ENCODE assay signal across 8 cellular contexts in genomic region chr5:140548300-140548688, GRCh38. TPM values are rescaled to one million over a fixed set of nuclear protein-coding genes. Genes with fewer than 3 reads are reported as not detected.
A peak's percentile ranks its signal among the peaks of the same experiment; 100 is the strongest.
DNase-seq lines count a peak whose midpoint lies in the region; ATAC-seq and TF ChIP-seq lines count a peak whose summit lies in the region.

No MANE protein-coding gene starts in this region.

- WGBS in body of pancreas, 2 donors = 0 to 4% methylated on average over 4 to 5 of the region's 5 CpGs
- 27% methylated on average over 5 of the region's 5 CpGs; no CpG with 5 or more reads in 1 of the 2 donors for WGBS in transverse colon (ENCODE audit: low coverage in 1 of 2), 2 donors

- H3K36me3 ChIP-seq in body of pancreas (replicated peaks in 1 of 2; ENCODE audit: insufficient read depth in 1 of 2, low read depth in 2 of 2) = peaks cover 0 to 13% of the 10 kb centered on the region in 2 donors
- H3K36me3 ChIP-seq in transverse colon = peaks cover 0 to 19% (median 4%) of the 10 kb centered on the region in 4 donors

- peak overlapping the region; percentile 96 for H3K27ac Mint-ChIP-seq in activated T-cell treated with anti-CD3 and anti-CD28 coated beads, Interleukin-2, amount 50 U/mL, for 72 hours
- peak overlapping the region; percentile 94 for H3K27ac Mint-ChIP-seq in memory B cell

- H3K27ac ChIP-seq in body of pancreas (peak overlapping the region; percentile 82 to 99 (median 98)), transverse colon (peak overlapping the region; percentile 94 to 99 (median 96))

- peaks cover 12 to 28% of the 10 kb centered on the region in 2 donors for H3K36me3 Mint-ChIP-seq in activated T-cell treated with anti-CD3 and anti-CD28 coated beads, Interleukin-2, amount 50 U/mL, for 72 hours (ENCODE audit: insufficient read depth in 2 of 2)
- H3K36me3 Mint-ChIP-seq in memory B cell = peaks cover 21% of the 10 kb centered on the region

- H3K9me3 Mint-ChIP-seq in activated T-cell treated with anti-CD3 and anti-CD28 coated beads, Interleukin-2, amount 50 U/mL, for 72 hours = no peaks in the 10 kb centered on the region
- no peaks in the 10 kb centered on the region for H3K9me3 Mint-ChIP-seq in memory B cell

- H3K9me3 ChIP-seq in body of pancreas (no peaks in the 10 kb centered on the region), transverse colon (no peaks in the 10 kb centered on the region)

- DNase-seq in activated T-cell treated with anti-CD3 and anti-CD28 coated beads, Interleukin-2, amount 50 U/mL, for 72 hours = no peak
- DNase-seq in activated T-cell treated with anti-CD3 and anti-CD28 coated beads for 4 hours (no peak), body of pancreas (peak in 2 of 4 donors; percentile 89 to 92), memory B cell (ENCODE audit: low spot score in 2 of 2) (no peak), transverse colon (peak; percentile 85), LoVo (ENCODE audit: low spot score) (no peak), activated gamma-delta T cell (lab: John Stamatoyannopoulos, UW) (no peak), GDM1 (lab: John Stamatoyannopoulos, UW) (no peak)

- peak; percentile 86 for TF ChIP-seq EP300 in transverse colon (IDR thresholded peaks at IDR 0.05; ENCODE audit: low read depth)

- H3K4me1 Mint-ChIP-seq in activated T-cell treated with anti-CD3 and anti-CD28 coated beads, Interleukin-2, amount 50 U/mL, for 72 hours (ENCODE audit: low read depth) = peaks cover 61% of the 10 kb centered on the region
- peaks cover 19% of the 10 kb centered on the region for H3K4me1 Mint-ChIP-seq in memory B cell

- ATAC-seq in activated T-cell treated with anti-CD3 and anti-CD28 coated beads, Interleukin-2, amount 50 U/mL, for 72 hours (replicated peaks in 1 of 2) = peak; percentile 0 to 2
- no peak for ATAC-seq in body of pancreas
- no peak for ATAC-seq in memory B cell (ENCODE audit: low read depth)

- H3K27me3 ChIP-seq in body of pancreas = no peaks in the 10 kb centered on the region
- H3K27me3 ChIP-seq in transverse colon = no peaks in the 10 kb centered on the region

- H3K4me1 ChIP-seq in body of pancreas = peaks cover 43% of the 10 kb centered on the region
- peaks cover 33 to 54% (median 38%) of the 10 kb centered on the region in 4 donors for H3K4me1 ChIP-seq in transverse colon

- H3K4me3 Mint-ChIP-seq in activated T-cell treated with anti-CD3 and anti-CD28 coated beads, Interleukin-2, amount 50 U/mL, for 72 hours = peak overlapping the region; percentile 88 to 94
- peak overlapping the region; percentile 84 for H3K4me3 Mint-ChIP-seq in memory B cell

- H3K4me3 ChIP-seq in body of pancreas (no peak overlapping the region), transverse colon (peak overlapping the region in 3 of 4 donors; percentile 34 to 54 (median 43))

- intact Hi-C loops in body of pancreas (cut with DNase I) = no loop called here
- intact Hi-C loops in transverse colon (cut with DNase I; ENCODE audit: low total_unique reads) = no loop called here

- TF ChIP-seq CTCF in body of pancreas (IDR thresholded peaks at IDR 0.05) = no peak
- TF ChIP-seq CTCF in transverse colon (IDR thresholded peaks at IDR 0.05) = no peak

- in situ Hi-C loops in transverse colon (cut with MboI; ENCODE audit: low pct_ligation_motif_present in 1 of 4, low pct_unique_long_range_greater_than_20kb in 1 of 4, low sequenced_read_pairs in 3 of 4) = no loop called here

- no peak for TF ChIP-seq POLR2A in body of pancreas (IDR thresholded peaks at IDR 0.05)
- TF ChIP-seq POLR2A in transverse colon (IDR thresholded peaks at IDR 0.05) = peak; percentile 64

- no peaks in the 10 kb centered on the region for H3K27me3 Mint-ChIP-seq in activated T-cell treated with anti-CD3 and anti-CD28 coated beads, Interleukin-2, amount 50 U/mL, for 72 hours (ENCODE audit: low read depth)
- H3K27me3 Mint-ChIP-seq in memory B cell = no peaks in the 10 kb centered on the region

RNA-seq across cellular contexts. Expression of gene EIF4EBP3, which starts 0.8 kb away (rescaled TPM):
- 10 to 100 TPM; 14.4 to 16.8 TPM for total RNA-seq in activated T-cell treated with anti-CD3 and anti-CD28 coated beads, Interleukin-2, amount 50 U/mL, for 72 hours
- total RNA-seq in body of pancreas (1 to 10 TPM in 1 of 2 donors, not detected in 1; 7.3 TPM), transverse colon (10 to 100 TPM in 3 of 4 donors, not detected in 1; 18.0 to 56.0 (median 27.5) TPM)

RNA-seq across cellular contexts. Expression of gene SRA1, which starts 9.0 kb away (rescaled TPM):
- total RNA-seq in activated T-cell treated with anti-CD3 and anti-CD28 coated beads, Interleukin-2, amount 50 U/mL, for 72 hours = 10 to 100 TPM; 50.8 to 61.1 TPM
- total RNA-seq in body of pancreas (10 to 100 TPM; 10.9 to 12.5 TPM), transverse colon (10 to 100 TPM; 19.9 to 36.3 (median 26.5) TPM)

RNA-seq across cellular contexts. Expression of gene APBB3, which starts 16.1 kb away (rescaled TPM):
- 10 to 100 TPM; 33.8 to 38.2 TPM for total RNA-seq in activated T-cell treated with anti-CD3 and anti-CD28 coated beads, Interleukin-2, amount 50 U/mL, for 72 hours
- 10 to 100 TPM; 27.0 to 28.3 TPM for total RNA-seq in body of pancreas
- 10 to 100 TPM; 20.1 to 42.5 (median 37.4) TPM for total RNA-seq in transverse colon

RNA-seq across cellular contexts. Expression of gene SLC35A4, which starts 16.3 kb away (rescaled TPM):
- 10 to 100 TPM; 52.7 to 69.3 TPM for total RNA-seq in activated T-cell treated with anti-CD3 and anti-CD28 coated beads, Interleukin-2, amount 50 U/mL, for 72 hours
- total RNA-seq in body of pancreas (10 to 100 TPM; 18.5 to 39.4 TPM), transverse colon (10 to 100 TPM; 39.4 to 75.5 (median 52.6) TPM)

Comparison
In these comparisons a context has a peak if more than half of its experiments do, and no peak if none do; other contexts are left out.
1. ATAC-seq: peak in activated T-cell treated with anti-CD3 and anti-CD28 coated beads, Interleukin-2, amount 50 U/mL, for 72 hours (2 of 2); none in body of pancreas (single experiment) and memory B cell (single experiment).
2. H3K4me3 ChIP-seq: peak in transverse colon (3 of 4); none in body of pancreas (0 of 2).